Comparison of ENCODE assay signal across 1 cellular context in genomic region chr17:43547189-43547550, GRCh38.
TF ChIP-seq lines count a peak whose summit lies in the region.

No MANE protein-coding gene starts in this region.

TF ChIP-seq in A549, 52 proteins besides CTCF, POLR2A, EP300 and RAD21 (continued from another document):
- TF ChIP-seq USF2 (IDR thresholded peaks at IDR 0.05) (no peak), CHD2 (IDR thresholded peaks at IDR 0.05; ENCODE audit: low read length, partially characterized antibody) (no peak), PBX3 (IDR thresholded peaks at IDR 0.05) (no peak), GATA3 (IDR thresholded peaks at IDR 0.05; ENCODE audit: borderline replicate concordance) (no peak)
